In genomic region chr3:39718674-39719595, GRCh38 we compare ENCODE assay signal across 11 cellular contexts.
DNase-seq lines count a peak whose midpoint lies in the region; ATAC-seq and TF ChIP-seq lines count a peak whose summit lies in the region.
"Had no signal": no experiment of that assay in that cellular context is flagged by ENCODE, and none has a peak within 500 bp of the region (broad histone marks: within the 10 kb centered on the region; RNA-seq: fewer than 3 reads in every experiment).

No MANE protein-coding gene starts in this region.

- no peak overlapping the region for H4K8ac ChIP-seq in IMR-90 (ENCODE audit: low read depth in 2 of 2, low read length in 2 of 2)
- H4K8ac ChIP-seq in mesendoderm (ENCODE audit: low read depth, low read length) = peak overlapping the region; percentile 1

- H3K4ac ChIP-seq in IMR-90 (ENCODE audit: low read depth, low read length) = no peak overlapping the region
- H3K4ac ChIP-seq in mesendoderm (ENCODE audit: low read depth, low read length) = no peak overlapping the region

- TF ChIP-seq CTCF in IMR-90 (conservative IDR thresholded peaks at IDR 0.05; ENCODE audit: low read depth, low read length) (no peak), astrocyte of the spinal cord (IDR thresholded peaks at IDR 0.05; ENCODE audit: low read depth, low read length) (no peak), PC-9 (conservative IDR thresholded peaks at IDR 0.05) (no peak)

- BruUV-seq in IMR-90 (replicated peaks; lab: Mats Ljungman, UMichigan) (no TSS peak), PC-9 (replicated peaks; lab: Mats Ljungman, UMichigan) (no TSS peak)

- intact Hi-C loops in IMR-90 (cut with micrococcal nuclease) (no loop called here), PC-9 (cut with micrococcal nuclease; ENCODE audit: unreplicated experiment) (no loop called here)

- no peak overlapping the region for H2AK9ac ChIP-seq in IMR-90 (replicated peaks; ENCODE audit: low read depth, low read length, poor library complexity)

- H3K9me3 ChIP-seq in IMR-90 (ENCODE audit: control insufficient read depth, insufficient read depth, low read length) = no peaks in the 10 kb centered on the region; the same call in 1 of the 2 replicates
- no peaks in the 10 kb centered on the region for H3K9me3 ChIP-seq in PC-9 (ENCODE audit: insufficient read depth, low read depth)

- POLR2A ChIA-PET in IMR-90 (lab: Charles Lee; ENCODE audit: unreplicated experiment) = no interaction called here
- POLR2A ChIA-PET in PC-9 (lab: Charles Lee; ENCODE audit: unreplicated experiment) = no interaction called here

- H3K79me2 ChIP-seq in mesendoderm (ENCODE audit: control insufficient read depth, insufficient read depth, low read length) (no peaks in the 10 kb centered on the region), PC-9 (ENCODE audit: low read depth) (no peaks in the 10 kb centered on the region)
- H3K79me2 ChIP-seq: hepatocyte had no signal

- H2AK5ac ChIP-seq in IMR-90 (ENCODE audit: low read depth, low read length) = no peak overlapping the region
- H2AK5ac ChIP-seq in mesendoderm (ENCODE audit: low read length) = no peak overlapping the region

- TF ChIP-seq RAD21 in IMR-90 (IDR thresholded peaks at IDR 0.05; ENCODE audit: low read length) = no peak

- H3K9ac ChIP-seq in IMR-90 (ENCODE audit: low read depth, low read length) = no peak overlapping the region
- no peak overlapping the region for H3K9ac ChIP-seq in mesendoderm (ENCODE audit: low read length)

- H4K91ac ChIP-seq in IMR-90 (ENCODE audit: insufficient read depth, low read depth, low read length) = no peak overlapping the region

- no peaks in the 10 kb centered on the region for H3K4me1 ChIP-seq in IMR-90 (ENCODE audit: control insufficient read depth, insufficient read depth, low read length)
- H3K4me1 ChIP-seq in mesendoderm (ENCODE audit: control insufficient read depth, low read depth, low read length) = peaks cover 2% of the 10 kb centered on the region
- no peaks in the 10 kb centered on the region for H3K4me1 ChIP-seq in PC-9 (replicated peaks; ENCODE audit: insufficient read depth)

- H2AFZ ChIP-seq in IMR-90 (replicated peaks; ENCODE audit: low read length, poor library complexity) (no peak overlapping the region), PC-9 (no peak overlapping the region)
- H2AFZ ChIP-seq: hepatocyte had no signal

- WGBS in IMR-90 (ENCODE audit: extremely low coverage in 2 of 2, insufficient read length in 1 of 2), 2 experiments = no CpG with 5 or more reads among the region's 7 CpGs
- WGBS in mesendoderm (ENCODE audit: extremely low coverage, insufficient coverage, low lambda C conversion rate) = no CpG with 5 or more reads among the region's 7 CpGs

- H3K18ac ChIP-seq in IMR-90 (ENCODE audit: low read depth, low read length) = no peak overlapping the region
- H3K18ac ChIP-seq in mesendoderm (ENCODE audit: low read length) = no peak overlapping the region

- no peaks in the 10 kb centered on the region for H3K36me3 ChIP-seq in IMR-90 (ENCODE audit: control insufficient read depth, insufficient read depth, low read length)
- H3K36me3 ChIP-seq in mesendoderm (ENCODE audit: control insufficient read depth, insufficient read depth, low read length) = no peaks in the 10 kb centered on the region
- H3K36me3 ChIP-seq in PC-9 (ENCODE audit: low read depth) = no peaks in the 10 kb centered on the region

- H2BK5ac ChIP-seq in IMR-90 (ENCODE audit: low read depth, low read length, poor library complexity, severe bottlenecking) (no peak overlapping the region), mesendoderm (ENCODE audit: low read length) (no peak overlapping the region)

- H3F3A ChIP-seq in PC-9 (ENCODE audit: insufficient read depth, low read depth) = no peaks in the 10 kb centered on the region

- no peak for TF ChIP-seq POLR2A in IMR-90 (IDR thresholded peaks at IDR 0.05; ENCODE audit: low read depth, low read length)

- H3K27ac ChIP-seq in IMR-90 (ENCODE audit: insufficient read depth, low read length) (no peak overlapping the region), mesendoderm (ENCODE audit: low read depth, low read length) (no peak overlapping the region), PC-9 (no peak overlapping the region)
- H3K27ac ChIP-seq: hepatocyte had no signal

- no peak overlapping the region for H3K56ac ChIP-seq in IMR-90 (ENCODE audit: extremely low read depth, insufficient read depth, low read length)
- no peak overlapping the region for H3K56ac ChIP-seq in mesendoderm (ENCODE audit: low read length)

- no peak overlapping the region for H2BK15ac ChIP-seq in IMR-90 (ENCODE audit: low read depth, low read length)
- peak overlapping the region; percentile 65 for H2BK15ac ChIP-seq in mesendoderm (replicated peaks; ENCODE audit: low read depth)

- in situ Hi-C loops in IMR-90 (cut with MboI; ENCODE audit: low sequenced_read_pairs) (no loop called here), astrocyte of the spinal cord (cut with HindIII; ENCODE audit: low sequenced_read_pairs) (no loop called here)

- H3K27me3 ChIP-seq in IMR-90 (ENCODE audit: control insufficient read depth, insufficient read depth, low read length) = no peaks in the 10 kb centered on the region
- no peaks in the 10 kb centered on the region for H3K27me3 ChIP-seq in mesendoderm (ENCODE audit: insufficient read depth, low read length, poor library complexity)
- H3K27me3 ChIP-seq in PC-9 (ENCODE audit: insufficient read depth, low read depth) = no peaks in the 10 kb centered on the region

- dilution Hi-C loops in IMR-90 (cut with HindIII; ENCODE audit: low sequenced_read_pairs, unreplicated experiment) = no loop called here

- H3K4me2 ChIP-seq in IMR-90 (ENCODE audit: low read depth, low read length) = no peak overlapping the region
- no peak overlapping the region for H3K4me2 ChIP-seq in mesendoderm (ENCODE audit: low read length)
- no peak overlapping the region for H3K4me2 ChIP-seq in PC-9
- H3K4me2 ChIP-seq: hepatocyte had no signal

- no peaks in the 10 kb centered on the region for H3K79me1 ChIP-seq in IMR-90 (ENCODE audit: low read depth in 1 of 2, low read length in 2 of 2)
- no peaks in the 10 kb centered on the region for H3K79me1 ChIP-seq in mesendoderm (ENCODE audit: low read length)

- H4K20me1 ChIP-seq in IMR-90 (ENCODE audit: insufficient read depth, low read length) (no peaks in the 10 kb centered on the region), PC-9 (ENCODE audit: insufficient read depth) (no peaks in the 10 kb centered on the region)

- H2BK120ac ChIP-seq in IMR-90 (ENCODE audit: low read depth, low read length) = no peak overlapping the region
- no peak overlapping the region for H2BK120ac ChIP-seq in mesendoderm (ENCODE audit: low read depth, low read length)

- H3K4me3 ChIP-seq in IMR-90 (ENCODE audit: insufficient read depth, low read depth, low read length) (no peak overlapping the region), astrocyte of the spinal cord (ENCODE audit: low read depth, low read length) (no peak overlapping the region), mesendoderm (ENCODE audit: low read length) (no peak overlapping the region), PC-9 (no peak overlapping the region)
- H3K4me3 ChIP-seq: hepatocyte had no signal

- H3K23ac ChIP-seq in IMR-90 (ENCODE audit: low read depth, low read length) (no peak overlapping the region), mesendoderm (ENCODE audit: low read length) (no peak overlapping the region)

- peak; percentile 20 for DNase-seq in DMS79 (lab: John Stamatoyannopoulos, UW)
- DNase-seq in IMR-90 = peak; percentile 1
- peak; percentile 27 for DNase-seq in astrocyte of the spinal cord (ENCODE audit: low read depth, low spot score)
- peak; percentile 60 for DNase-seq in mesendoderm
- no peak for DNase-seq in PC-9
- no peak for DNase-seq in amniotic stem cell (lab: John Stamatoyannopoulos, UW)
- DNase-seq: aorta; effector memory CD4-positive, alpha-beta T cell had no signal

- no peaks in the 10 kb centered on the region for H3K9me1 ChIP-seq in IMR-90 (ENCODE audit: insufficient read depth, low read length)

- ATAC-seq in IMR-90 (ENCODE audit: low read depth) = no peak
- no peak for ATAC-seq in GM18517 (IDR thresholded peaks at IDR 0.05; ENCODE audit: unreplicated experiment)
- ATAC-seq in activated CD4-positive, CD25-positive, alpha-beta regulatory T cell treated with anti-CD3 and anti-CD28 coated beads, Interleukin-2, amount 50 U/mL, for 24 hours = no peak

- H2BK20ac ChIP-seq in IMR-90 (ENCODE audit: low read depth, low read length) = no peak overlapping the region

- no peak overlapping the region for H3K14ac ChIP-seq in IMR-90 (replicated peaks; ENCODE audit: low read depth, low read length)

- no peaks in the 10 kb centered on the region for H3K9me2 ChIP-seq in PC-9 (ENCODE audit: insufficient read depth)

- CTCF ChIA-PET in IMR-90 (lab: Yijun Ruan, JAX) = no interaction called here
- CTCF ChIA-PET in PC-9 (lab: Charles Lee) = no interaction called here

- no peak overlapping the region for H4K5ac ChIP-seq in IMR-90 (ENCODE audit: low read depth, low read length)
- no peak overlapping the region for H4K5ac ChIP-seq in mesendoderm (ENCODE audit: low read length)

TF ChIP-seq in IMR-90, 13 proteins besides CTCF, POLR2A, EP300 and RAD21 (continues in another document):
- TF ChIP-seq MXI1 (IDR thresholded peaks at IDR 0.05; ENCODE audit: borderline replicate concordance, low read depth, low read length) (no peak), CHD1 (IDR thresholded peaks at IDR 0.05; ENCODE audit: low read depth, low read length) (no peak), FOS (IDR thresholded peaks at IDR 0.05; ENCODE audit: low read depth, low read length) (no peak), MAFK (IDR thresholded peaks at IDR 0.05; ENCODE audit: low read depth, low read length) (no peak), NFE2L2 (IDR thresholded peaks at IDR 0.05; ENCODE audit: low read depth, low read length) (no peak), USF2 (IDR thresholded peaks at IDR 0.05; ENCODE audit: low read depth, low read length) (no peak), BHLHE40 (IDR thresholded peaks at IDR 0.05; ENCODE audit: low read depth, low read length) (no peak), CEBPB (IDR thresholded peaks at IDR 0.05; ENCODE audit: low read depth, low read length) (no peak), RFX5 (IDR thresholded peaks at IDR 0.05; ENCODE audit: low read depth, low read length) (no peak), SMC3 (IDR thresholded peaks at IDR 0.05; ENCODE audit: low read depth, low read length) (no peak), MAZ (IDR thresholded peaks at IDR 0.05; ENCODE audit: borderline replicate concordance, low read depth, low read length) (no peak)

Comparison
In these comparisons a context has a peak if more than half of its experiments do, and no peak if none do; other contexts are left out.
1. DNase-seq: peak in DMS79 (single experiment), IMR-90 (single experiment), astrocyte of the spinal cord (single experiment) and mesendoderm (single experiment); none in PC-9 (0 of 2) and amniotic stem cell (single experiment).